Comparison of ENCODE assay signal across 33 cellular contexts in the genomic region with DNA sequence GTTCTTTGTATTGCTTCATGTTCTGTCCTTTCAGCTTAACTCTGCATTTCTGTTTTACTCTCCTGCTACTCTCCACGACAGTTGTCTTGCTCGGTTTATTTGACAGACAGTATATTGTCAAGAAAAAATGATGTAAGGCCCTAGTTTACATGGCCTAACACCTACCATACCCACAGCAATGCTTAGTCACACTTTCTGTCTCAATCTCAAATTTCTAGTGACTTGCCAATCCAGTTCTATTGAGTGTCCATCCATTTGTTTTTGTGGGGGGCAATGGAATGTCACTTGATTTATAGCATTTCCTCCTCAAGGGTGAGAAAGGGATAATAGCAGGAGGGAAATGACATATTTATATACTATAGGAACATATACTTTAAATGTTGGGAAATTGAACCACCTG.
"Had no signal": no experiment of that assay in that cellular context is flagged by ENCODE, and none has a peak within 500 bp of the region (broad histone marks: within the 10 kb centered on the region; RNA-seq: fewer than 3 reads in every experiment).

No MANE protein-coding gene starts in this region.

- ATAC-seq: activated CD4-positive, CD25-positive, alpha-beta regulatory T cell treated with anti-CD3 and anti-CD28 coated beads, Interleukin-2, amount 50 U/mL, for 24 hours; body of pancreas; gastroesophageal sphincter; naive thymus-derived CD8-positive, alpha-beta T cell; right cardiac atrium had no signal

- H3K4me1 Mint-ChIP-seq: activated naive CD8-positive, alpha-beta T cell treated with anti-CD3 and anti-CD28 coated beads for 36 hours; naive thymus-derived CD8-positive, alpha-beta T cell; neural crest cell had no signal

- H3K4me3 ChIP-seq: adrenal gland, body of pancreas, cardiac muscle cell, coronary artery, dorsolateral prefrontal cortex, gastroesophageal sphincter, spleen, tibial nerve had no signal

- H3K27ac Mint-ChIP-seq: activated naive CD4-positive, alpha-beta T cell treated with anti-CD3 and anti-CD28 coated beads for 36 hours; activated naive CD8-positive, alpha-beta T cell treated with anti-CD3 and anti-CD28 coated beads for 36 hours; activated T-helper 1 cell treated with anti-CD3 and anti-CD28 coated beads, Interleukin-12 subunit alpha, Interleukin-12 subunit beta, Interleukin-2, Interleukin-4 antibody, amounts not matched to agents 30 ng/mL and 10 ng/mL and 1 ng/mL, durations not matched to agents 14 hours and 24 hours and 36 hours; naive thymus-derived CD8-positive, alpha-beta T cell had no signal

- H3K27ac ChIP-seq: adrenal gland, body of pancreas, cardiac muscle cell, coronary artery, dorsolateral prefrontal cortex, gastroesophageal sphincter, spleen, tibial nerve, WERI-Rb-1 had no signal

- H3K4me1 ChIP-seq: adrenal gland, body of pancreas, gastroesophageal sphincter, spleen, tibial nerve had no signal

- H3K36me3 Mint-ChIP-seq: activated naive CD8-positive, alpha-beta T cell treated with anti-CD3 and anti-CD28 coated beads for 36 hours; naive thymus-derived CD8-positive, alpha-beta T cell had no signal

- H3K9me3 ChIP-seq: adrenal gland, body of pancreas, gastroesophageal sphincter, tibial nerve had no signal

- H3K36me3 ChIP-seq: adrenal gland, cardiac muscle cell, gastroesophageal sphincter, spleen, tibial nerve, WERI-Rb-1 had no signal

- H3K4me3 Mint-ChIP-seq: activated naive CD4-positive, alpha-beta T cell treated with anti-CD3 and anti-CD28 coated beads for 36 hours; activated naive CD8-positive, alpha-beta T cell treated with anti-CD3 and anti-CD28 coated beads for 36 hours; activated T-helper 1 cell treated with anti-CD3 and anti-CD28 coated beads, Interleukin-12 subunit alpha, Interleukin-12 subunit beta, Interleukin-2, Interleukin-4 antibody, amounts not matched to agents 30 ng/mL and 10 ng/mL and 1 ng/mL, durations not matched to agents 14 hours and 24 hours and 36 hours; naive thymus-derived CD8-positive, alpha-beta T cell; neural crest cell had no signal

- H3K27me3 Mint-ChIP-seq: activated naive CD8-positive, alpha-beta T cell treated with anti-CD3 and anti-CD28 coated beads for 36 hours; naive thymus-derived CD8-positive, alpha-beta T cell had no signal

- H3K9me3 Mint-ChIP-seq: activated T-helper 1 cell treated with anti-CD3 and anti-CD28 coated beads, Interleukin-12 subunit alpha, Interleukin-12 subunit beta, Interleukin-2, Interleukin-4 antibody, amounts not matched to agents 30 ng/mL and 10 ng/mL and 1 ng/mL, durations not matched to agents 14 hours and 24 hours and 36 hours had no signal

- H3K27me3 ChIP-seq: adrenal gland, body of pancreas, cardiac muscle cell, dorsolateral prefrontal cortex, gastroesophageal sphincter, spleen, tibial nerve had no signal

- DNase-seq: activated CD4-positive, alpha-beta T cell treated with anti-CD3 and anti-CD28 coated beads for 48 hours; activated CD4-positive, alpha-beta T cell treated with anti-CD3 and anti-CD28 coated beads, Interleukin-2, amount 50 U/mL, for 48 hours; activated CD8-positive, alpha-beta memory T cell treated with anti-CD3 and anti-CD28 coated beads for 24 hours; activated effector memory CD4-positive, alpha-beta T cell treated with anti-CD3 and anti-CD28 coated beads, Interleukin-2, amount 50 U/mL, for 16 hours; activated naive CD4-positive, alpha-beta T cell treated with anti-CD3 and anti-CD28 coated beads for 36 hours; activated naive CD8-positive, alpha-beta T cell treated with anti-CD3 and anti-CD28 coated beads for 36 hours; activated T-cell treated with anti-CD3 and anti-CD28 coated beads, Interleukin-2, amount 50 U/mL, for 1 hour; adrenal gland; aorta; body of pancreas; cerebellar nuclear complex; dorsolateral prefrontal cortex; effector memory CD4-positive, alpha-beta T cell; erythroblast; head of caudate nucleus; hippocampal formation; kidney; mesenchymal stem cell; naive thymus-derived CD8-positive, alpha-beta T cell; occipital lobe; right cardiac atrium; spleen; stimulated activated CD4-positive, alpha-beta T cell treated with anti-CD3 and anti-CD28 coated beads, Interleukin-2, amount 100 ng/mL, for 48 hours; stimulated activated naive CD4-positive, alpha-beta T cell treated with Interleukin-2 at 50 U/mL for 16 hours; T1000; WERI-Rb-1 had no signal
